In genomic region chr11:65493367-65494176, GRCh38 we compare ENCODE assay signal across 8 cellular contexts. TPM values are rescaled to one million over a fixed set of nuclear protein-coding genes. Genes with fewer than 3 reads are reported as not detected.
DNase-seq lines count a peak whose midpoint lies in the region; ATAC-seq, FAIRE-seq and TF ChIP-seq lines count a peak whose summit lies in the region.

No MANE protein-coding gene starts in this region.

- no peak overlapping the region; the same call in 2 of the 3 replicates for H3K4me3 Mint-ChIP-seq in GM23338
- H3K4me3 Mint-ChIP-seq in activated T-helper 1 cell treated with anti-CD3 and anti-CD28 coated beads, Interleukin-12 subunit alpha, Interleukin-12 subunit beta, Interleukin-2, Interleukin-4 antibody, amounts not matched to agents 30 ng/mL and 10 ng/mL and 1 ng/mL, durations not matched to agents 14 hours and 24 hours and 36 hours: peak overlapping the region; percentile 69

- no peaks in the 10 kb centered on the region for H3K36me3 Mint-ChIP-seq in GM23338 (ENCODE audit: low read depth)
- H3K36me3 Mint-ChIP-seq in activated T-helper 1 cell treated with anti-CD3 and anti-CD28 coated beads, Interleukin-12 subunit alpha, Interleukin-12 subunit beta, Interleukin-2, Interleukin-4 antibody, amounts not matched to agents 30 ng/mL and 10 ng/mL and 1 ng/mL, durations not matched to agents 14 hours and 24 hours and 36 hours (ENCODE audit: low read depth): peaks cover 4% of the 10 kb centered on the region

- DNase-seq in A549 (ENCODE audit: low read depth in 1 of 2, low spot score in 1 of 2): peak; percentile 61 to 95
- DNase-seq in GM23338 (ENCODE audit: low spot score): peak; percentile 18
- DNase-seq in activated T-helper 1 cell treated with anti-CD3 and anti-CD28 coated beads, Interleukin-12 subunit alpha, Interleukin-12 subunit beta, Interleukin-2, Interleukin-4 antibody, amounts not matched to agents 30 ng/mL and 10 ng/mL and 1 ng/mL, durations not matched to agents 14 hours and 24 hours and 36 hours (ENCODE audit: low spot score): no peak
- peak; percentile 65 for DNase-seq in left ventricle myocardium inferior
- no peak for DNase-seq in stimulated activated CD8-positive, alpha-beta memory T cell treated with anti-CD3 and anti-CD28 coated beads, Interleukin-4, amount 100 ng/mL, for 48 hours
- DNase-seq in NAMALWA (ENCODE audit: low spot score): no peak

- H3K27me3 ChIP-seq in GM23338 (ENCODE audit: insufficient read depth) (no peaks in the 10 kb centered on the region), left ventricle myocardium inferior (ENCODE audit: low read depth) (no peaks in the 10 kb centered on the region), skeletal muscle satellite cell (ENCODE audit: control insufficient read depth, insufficient read depth, low read length) (no peaks in the 10 kb centered on the region)

- H3K36me3 ChIP-seq in GM23338 (ENCODE audit: insufficient read depth) (no peaks in the 10 kb centered on the region), left ventricle myocardium inferior (no peaks in the 10 kb centered on the region), skeletal muscle satellite cell (ENCODE audit: insufficient read depth, low read length) (no peaks in the 10 kb centered on the region)

- H3F3A ChIP-seq in GM23338 (replicated peaks; ENCODE audit: low read depth): peaks cover 9% of the 10 kb centered on the region

- H4K20me1 ChIP-seq in GM23338 (replicated peaks; ENCODE audit: insufficient read depth): no peaks in the 10 kb centered on the region

- no peak for TF ChIP-seq EP300 in A549 (IDR thresholded peaks at IDR 0.05)

- H3K79me2 ChIP-seq in GM23338 (replicated peaks; ENCODE audit: insufficient read depth): peaks cover 5% of the 10 kb centered on the region; the same call in 1 of the 2 replicates

- POLR2A ChIA-PET in A549 (lab: Yijun Ruan, JAX): interaction anchor here (1.7 to 26.7 kb wide), 7 partner anchors 9 to 73 kb away, joined by 5 to 1006 read pairs (median 41); partner anchors contain the start of genes MALAT1 and NEAT1

- CTCF ChIA-PET in A549 (lab: Yijun Ruan, JAX): interaction anchor here (0.5 to 30.0 kb wide), 9 partner anchors 15 to 1151 kb away, joined by 3 to 947 read pairs (median 3); no protein-coding TSS in a partner anchor

- peaks cover 40% of the 10 kb centered on the region for H3K27me3 Mint-ChIP-seq in GM23338 (ENCODE audit: insufficient read depth, low read depth, poor library complexity)
- no peaks in the 10 kb centered on the region for H3K27me3 Mint-ChIP-seq in activated T-helper 1 cell treated with anti-CD3 and anti-CD28 coated beads, Interleukin-12 subunit alpha, Interleukin-12 subunit beta, Interleukin-2, Interleukin-4 antibody, amounts not matched to agents 30 ng/mL and 10 ng/mL and 1 ng/mL, durations not matched to agents 14 hours and 24 hours and 36 hours (ENCODE audit: insufficient read depth)

- peaks cover 70% of the 10 kb centered on the region for H3K4me1 Mint-ChIP-seq in GM23338
- peaks cover 65% of the 10 kb centered on the region for H3K4me1 Mint-ChIP-seq in activated T-helper 1 cell treated with anti-CD3 and anti-CD28 coated beads, Interleukin-12 subunit alpha, Interleukin-12 subunit beta, Interleukin-2, Interleukin-4 antibody, amounts not matched to agents 30 ng/mL and 10 ng/mL and 1 ng/mL, durations not matched to agents 14 hours and 24 hours and 36 hours (ENCODE audit: low read depth)

- no peaks in the 10 kb centered on the region; the same call in 2 of the 3 replicates for H3K9me3 Mint-ChIP-seq in GM23338
- H3K9me3 Mint-ChIP-seq in activated T-helper 1 cell treated with anti-CD3 and anti-CD28 coated beads, Interleukin-12 subunit alpha, Interleukin-12 subunit beta, Interleukin-2, Interleukin-4 antibody, amounts not matched to agents 30 ng/mL and 10 ng/mL and 1 ng/mL, durations not matched to agents 14 hours and 24 hours and 36 hours: no peaks in the 10 kb centered on the region

- peak overlapping the region; percentile 98 to 100 for H3K27ac ChIP-seq in A549
- H3K27ac ChIP-seq in GM23338 (ENCODE audit: low read depth): peak overlapping the region; percentile 46
- peak overlapping the region; percentile 99 for H3K27ac ChIP-seq in left ventricle myocardium inferior (replicated peaks)

- H3K4me3 ChIP-seq in A549: no peak overlapping the region
- H3K4me3 ChIP-seq in GM23338: no peak overlapping the region
- H3K4me3 ChIP-seq in left ventricle myocardium inferior: peak overlapping the region; percentile 35
- peak overlapping the region; percentile 40 for H3K4me3 ChIP-seq in skeletal muscle satellite cell (ENCODE audit: low read length)

- intact Hi-C loops in activated T-helper 1 cell treated with anti-CD3 and anti-CD28 coated beads, Interleukin-12 subunit alpha, Interleukin-12 subunit beta, Interleukin-2, Interleukin-4 antibody, amounts not matched to agents 30 ng/mL and 10 ng/mL and 1 ng/mL, durations not matched to agents 14 hours and 24 hours and 36 hours (cut with micrococcal nuclease): no loop called here
- intact Hi-C loops in left ventricle myocardium inferior (cut with micrococcal nuclease): no loop called here

- TF ChIP-seq CTCF in A549 (IDR thresholded peaks at IDR 0.05): no peak
- no peak for TF ChIP-seq CTCF in GM23338 (conservative IDR thresholded peaks at IDR 0.05; ENCODE audit: low read depth in 2 of 2)
- TF ChIP-seq CTCF in left ventricle myocardium inferior (IDR thresholded peaks at IDR 0.05; ENCODE audit: borderline replicate concordance): no peak

- peak overlapping the region; percentile 49; the same call in 1 of the 2 replicates for H2AFZ ChIP-seq in GM23338

- no peak for FAIRE-seq in A549 (lab: Jason Lieb, UNC)

- no peak for TF ChIP-seq POLR2A in A549 (IDR thresholded peaks at IDR 0.05; ENCODE audit: low read length)

- peak overlapping the region; percentile 77 for H3K4me2 ChIP-seq in A549
- peak overlapping the region; percentile 22; the same call in 1 of the 2 replicates for H3K4me2 ChIP-seq in GM23338
- peak overlapping the region; percentile 73 for H3K4me2 ChIP-seq in skeletal muscle satellite cell (ENCODE audit: low read length)

- H3K4me1 ChIP-seq in A549: peaks cover 91% of the 10 kb centered on the region
- H3K4me1 ChIP-seq in GM23338 (ENCODE audit: insufficient read depth): peaks cover 63% of the 10 kb centered on the region
- H3K4me1 ChIP-seq in left ventricle myocardium inferior: peaks cover 86% of the 10 kb centered on the region
- peaks cover 89% of the 10 kb centered on the region for H3K4me1 ChIP-seq in skeletal muscle satellite cell (ENCODE audit: control insufficient read depth, insufficient read depth, low read length)

- H3K27ac Mint-ChIP-seq in GM23338: peak overlapping the region; percentile 70
- H3K27ac Mint-ChIP-seq in activated T-helper 1 cell treated with anti-CD3 and anti-CD28 coated beads, Interleukin-12 subunit alpha, Interleukin-12 subunit beta, Interleukin-2, Interleukin-4 antibody, amounts not matched to agents 30 ng/mL and 10 ng/mL and 1 ng/mL, durations not matched to agents 14 hours and 24 hours and 36 hours: peak overlapping the region; percentile 94

- TF ChIP-seq RAD21 in A549 (conservative IDR thresholded peaks at IDR 0.05 in 1 of 2, IDR thresholded peaks at IDR 0.05 in 1 of 2): peak in 1 of 2 experiments; percentile 10; a peak in 1 of 5 replicates

- H3K9ac ChIP-seq in skeletal muscle satellite cell (ENCODE audit: low read depth, low read length): peak overlapping the region; percentile 88

- ATAC-seq in A549: peak; percentile 25 to 50
- ATAC-seq in GM23338: no peak
- ATAC-seq in GM19324 (IDR thresholded peaks at IDR 0.05; ENCODE audit: low FRiP score, unreplicated experiment): no peak

- no peaks in the 10 kb centered on the region for H3K9me2 ChIP-seq in GM23338 (ENCODE audit: insufficient read depth)

- no peaks in the 10 kb centered on the region for H3K9me3 ChIP-seq in A549
- H3K9me3 ChIP-seq in left ventricle myocardium inferior (replicated peaks): no peaks in the 10 kb centered on the region
- no peaks in the 10 kb centered on the region for H3K9me3 ChIP-seq in skeletal muscle satellite cell (replicated peaks; ENCODE audit: low read length)

- WGBS in A549 (ENCODE audit: missing lambda C conversion rate): 12% methylated on average over 12 of the region's 12 CpGs

TF ChIP-seq in A549, 52 proteins besides CTCF, POLR2A, EP300 and RAD21 (continues in another document):
- TF ChIP-seq EHF (CRISPR knock-in tag; IDR thresholded peaks at IDR 0.05) (0 out of 2 replicates have a peak, but pooled peaks have one; percentile 41), HOXB5 (CRISPR knock-in tag; IDR thresholded peaks at IDR 0.05) (peak; percentile 34; the same call in 1 of the 2 replicates)

TF ChIP-seq in GM23338, 12 proteins besides CTCF, POLR2A, EP300 and RAD21 (continues in another document):
- TF ChIP-seq STAT1 (IDR thresholded peaks at IDR 0.05; ENCODE audit: unreplicated experiment) (no peak), NANOG (IDR thresholded peaks at IDR 0.05; ENCODE audit: borderline replicate concordance) (no peak), POLR2AphosphoS5 (IDR thresholded peaks at IDR 0.05; ENCODE audit: low read depth) (no peak)

RNA-seq across cellular contexts. Expression of gene MALAT1, which starts 5.3 kb away (rescaled TPM):
- 1,041 and 1,340 TPM in 2 replicates for polyA plus RNA-seq in A549 (2011; rRNA removed)
- 24.8 and 29.0 TPM in 2 replicates for polyA plus RNA-seq in A549 (2012; cell fraction: cytosol; rRNA removed)
- polyA plus RNA-seq in A549 (2012; cell fraction: nucleus; rRNA removed): 215 and 608 TPM in 2 replicates
- 167 to 203 TPM (median 188 TPM) in 3 replicates for polyA plus RNA-seq in A549 (2017; fragmentation: RNase III; extraction: RNeasy Plus Mini Kit Qiagen cat#74134 plus additional on column Dnase treatment)
- polyA minus RNA-seq in A549 (2011; rRNA and poly(A)+ RNA removed): 10,326 and 11,734 TPM in 2 replicates
- total RNA-seq in GM23338 (2014; rRNA removed; shearing (Covaris generic)): 1,789 and 2,206 TPM in 2 replicates
- polyA plus RNA-seq in GM23338 (2016; fragmentation: Nextera tagmentation; extraction: Ambion mirVana): 4,618 and 6,020 TPM in 2 replicates
- 5,323 and 5,421 TPM in 2 replicates for total RNA-seq in activated T-helper 1 cell treated with anti-CD3 and anti-CD28 coated beads, Interleukin-12 subunit alpha, Interleukin-12 subunit beta, Interleukin-2, Interleukin-4 antibody, amounts not matched to agents 30 ng/mL and 10 ng/mL and 1 ng/mL, durations not matched to agents 14 hours and 24 hours and 36 hours
- 6,576 TPM for total RNA-seq in left ventricle myocardium inferior
- total RNA-seq in skeletal muscle satellite cell (2012; rRNA removed): 6,738 and 7,377 TPM in 2 replicates

RNA-seq across cellular contexts. Expression of gene SCYL1, which starts 31.3 kb away (rescaled TPM):
- polyA plus RNA-seq in A549 (2011; rRNA removed) (30.8 and 33.6 TPM in 2 replicates), A549 (2017; fragmentation: RNase III; extraction: RNeasy Plus Mini Kit Qiagen cat#74134 plus additional on column Dnase treatment) (41.8 to 46.8 TPM (median 45.9 TPM) in 3 replicates), GM23338 (2016; fragmentation: Nextera tagmentation; extraction: Ambion mirVana) (52.7 and 61.7 TPM in 2 replicates)
- polyA plus RNA-seq in A549 (2012; cell fraction: cytosol; rRNA removed): 88.0 and 105 TPM in 2 replicates
- polyA plus RNA-seq in A549 (2012; cell fraction: nucleus; rRNA removed): 125 and 152 TPM in 2 replicates
- polyA minus RNA-seq in A549 (2011; rRNA and poly(A)+ RNA removed): 39.1 and 43.6 TPM in 2 replicates
- total RNA-seq in GM23338 (2014; rRNA removed; shearing (Covaris generic)): 55.1 and 66.1 TPM in 2 replicates
- 103 and 109 TPM in 2 replicates for total RNA-seq in activated T-helper 1 cell treated with anti-CD3 and anti-CD28 coated beads, Interleukin-12 subunit alpha, Interleukin-12 subunit beta, Interleukin-2, Interleukin-4 antibody, amounts not matched to agents 30 ng/mL and 10 ng/mL and 1 ng/mL, durations not matched to agents 14 hours and 24 hours and 36 hours
- 60.2 TPM for total RNA-seq in left ventricle myocardium inferior
- 92.8 and 102 TPM in 2 replicates for total RNA-seq in skeletal muscle satellite cell (2012; rRNA removed)

Comparison
In these comparisons a context has a peak if more than half of its experiments do, and no peak if none do; other contexts are left out.
1. ATAC-seq: peak in A549 (2 of 2); none in GM23338 (single experiment) and GM19324 (single experiment).
2. DNase-seq: peak in A549 (2 of 2), GM23338 (single experiment) and left ventricle myocardium inferior (single experiment); none in activated T-helper 1 cell treated with anti-CD3 and anti-CD28 coated beads, Interleukin-12 subunit alpha, Interleukin-12 subunit beta, Interleukin-2, Interleukin-4 antibody, amounts not matched to agents 30 ng/mL and 10 ng/mL and 1 ng/mL, durations not matched to agents 14 hours and 24 hours and 36 hours (single experiment), stimulated activated CD8-positive, alpha-beta memory T cell treated with anti-CD3 and anti-CD28 coated beads, Interleukin-4, amount 100 ng/mL, for 48 hours (single experiment) and NAMALWA (single experiment).
3. H3K27ac ChIP-seq: peak in every context shown above with its lines; median percentile 99 in A549; 99 in left ventricle myocardium inferior; 46 in GM23338.
4. H3K4me2 ChIP-seq: peak in every context shown above with its lines; median percentile 77 in A549; 73 in skeletal muscle satellite cell; 22 in GM23338.
5. H3K4me3 ChIP-seq: peak in left ventricle myocardium inferior (single experiment) and skeletal muscle satellite cell (single experiment); none in A549 (single experiment) and GM23338 (single experiment).